Comparison of ENCODE assay signal across 7 cellular contexts in the genomic region with DNA sequence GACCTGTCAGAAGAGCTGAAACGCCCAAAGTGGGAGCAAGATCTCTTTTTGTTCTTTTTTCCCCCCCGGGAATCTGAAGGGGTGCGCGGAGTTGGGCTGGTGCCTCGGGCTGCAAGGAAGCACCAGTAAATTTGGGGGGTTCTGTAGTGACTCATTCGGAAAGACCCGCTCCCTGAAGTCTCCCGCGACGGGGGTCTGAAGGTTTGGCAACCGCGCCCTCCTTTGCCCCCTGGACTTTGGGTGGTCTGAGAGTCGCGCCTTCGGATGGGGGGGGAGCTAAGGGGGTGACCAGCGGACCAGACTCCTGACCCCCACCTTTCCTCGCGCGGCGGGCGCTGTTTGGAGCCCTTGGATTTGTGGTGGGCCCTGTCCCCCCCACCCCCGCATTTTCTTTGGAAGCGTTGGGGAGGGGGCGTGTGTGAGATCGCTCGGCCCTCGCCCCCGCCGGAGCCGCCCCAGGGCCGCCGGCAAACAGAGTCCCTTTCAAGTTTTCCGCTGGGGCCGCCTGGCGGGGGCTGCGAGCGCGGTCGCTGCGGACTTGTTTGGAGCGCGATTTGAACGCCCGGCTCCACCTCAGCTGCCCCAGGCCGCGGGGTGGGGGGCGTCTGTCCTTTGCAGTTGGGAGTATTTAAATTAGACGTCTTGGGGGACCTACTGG. TPM values are rescaled to one million over a fixed set of nuclear protein-coding genes. Genes with fewer than 3 reads are reported as not detected.
A peak's percentile ranks its signal among the peaks of the same experiment; 100 is the strongest.
DNase-seq lines count a peak whose midpoint lies in the region; ATAC-seq and TF ChIP-seq lines count a peak whose summit lies in the region.

No MANE protein-coding gene starts in this region.

- H3K27me3 Mint-ChIP-seq in GM23338 (ENCODE audit: insufficient read depth, low read depth, poor library complexity) (peaks cover 43% of the 10 kb centered on the region), nephron progenitor cell (ENCODE audit: low read depth, poor library complexity) (peaks cover 7% of the 10 kb centered on the region)

- H3K27ac ChIP-seq in GM23338 (ENCODE audit: low read depth) (peak overlapping the region; percentile 80; the same call in 1 of the 2 replicates), SU-DHL-6 (ENCODE audit: low read depth, low read length) (peak overlapping the region; percentile 93), esophagus (ENCODE audit: low read depth in 2 of 2, low read length in 1 of 2) (peak overlapping the region; percentile 76 to 86)

- no peak overlapping the region for H2AFZ ChIP-seq in GM23338
- H2AFZ ChIP-seq in SU-DHL-6 (ENCODE audit: low read depth, low read length, severe bottlenecking): no peak overlapping the region

- TF ChIP-seq CTCF in GM23338 (conservative IDR thresholded peaks at IDR 0.05; ENCODE audit: low read depth in 2 of 2) (peak; percentile 32 to 34; a peak in 3 of 4 replicates), SU-DHL-6 (IDR thresholded peaks at IDR 0.05; ENCODE audit: insufficient read depth, low read length, poor library complexity, severe bottlenecking) (peak; percentile 33), nephron progenitor cell (IDR thresholded peaks at IDR 0.05) (no peak)

- peak overlapping the region; percentile 83 for H3K9ac ChIP-seq in SU-DHL-6 (ENCODE audit: low read length)

- H3K9me3 ChIP-seq in SU-DHL-6 (ENCODE audit: insufficient read depth, low read length) (no peaks in the 10 kb centered on the region), esophagus (ENCODE audit: control insufficient read depth in 2 of 2, insufficient read depth in 1 of 2, low read depth in 1 of 2, low read length in 1 of 2) (no peaks in the 10 kb centered on the region)

- peaks cover 38% of the 10 kb centered on the region for H4K20me1 ChIP-seq in GM23338 (replicated peaks; ENCODE audit: insufficient read depth)
- H4K20me1 ChIP-seq in SU-DHL-6 (ENCODE audit: low read depth, low read length): peaks cover 5% of the 10 kb centered on the region; the same call in 1 of the 2 replicates

- 2% methylated on average over 46 to 48 of the region's 48 CpGs for WGBS in esophagus, 2 donors

- peaks cover 52% of the 10 kb centered on the region for H3K4me1 ChIP-seq in GM23338 (ENCODE audit: insufficient read depth)
- peaks cover 0 to 20% of the 10 kb centered on the region in 2 donors for H3K4me1 ChIP-seq in esophagus (ENCODE audit: control insufficient read depth in 2 of 2, insufficient read depth in 2 of 2, low read length in 1 of 2)

- H3K36me3 ChIP-seq in GM23338 (ENCODE audit: insufficient read depth) (no peaks in the 10 kb centered on the region), SU-DHL-6 (ENCODE audit: low read length) (no peaks in the 10 kb centered on the region), esophagus (ENCODE audit: control insufficient read depth in 2 of 2, insufficient read depth in 2 of 2, low read length in 1 of 2) (no peaks in the 10 kb centered on the region)

- peaks cover 58% of the 10 kb centered on the region for H3K4me1 Mint-ChIP-seq in GM23338
- H3K4me1 Mint-ChIP-seq in nephron progenitor cell: peaks cover 65% of the 10 kb centered on the region

- H3K4me3 Mint-ChIP-seq in GM23338: peak overlapping the region; percentile 99
- H3K4me3 Mint-ChIP-seq in nephron progenitor cell: peak overlapping the region; percentile 99

- peaks cover 9% of the 10 kb centered on the region; the same call in 2 of the 3 replicates for H3K36me3 Mint-ChIP-seq in GM23338 (ENCODE audit: low read depth)
- no peaks in the 10 kb centered on the region for H3K36me3 Mint-ChIP-seq in nephron progenitor cell (ENCODE audit: low read depth)

- peaks cover 5% of the 10 kb centered on the region; the same call in 1 of the 3 replicates for H3K9me3 Mint-ChIP-seq in GM23338
- H3K9me3 Mint-ChIP-seq in nephron progenitor cell: no peaks in the 10 kb centered on the region

- H3F3A ChIP-seq in GM23338 (replicated peaks; ENCODE audit: low read depth) (peaks cover 32% of the 10 kb centered on the region), SU-DHL-6 (ENCODE audit: insufficient read depth) (peaks cover 26% of the 10 kb centered on the region)

- DNase-seq in GM23338 (ENCODE audit: low spot score) (peak; percentile 73), nephron progenitor cell (peak; percentile 73), NCI-H187 (lab: John Stamatoyannopoulos, UW) (no peak)
- DNase-seq in activated CD4-positive, CD25-positive, alpha-beta regulatory T cell treated with anti-CD3 and anti-CD28 coated beads, Interleukin-2, amount 50 U/mL, for 72 hours: no peak

- H3K4me3 ChIP-seq in GM23338 (peak overlapping the region; percentile 96), SU-DHL-6 (ENCODE audit: insufficient read depth, low read length, poor library complexity, severe bottlenecking) (peak overlapping the region; percentile 75), esophagus (ENCODE audit: low read depth in 1 of 2, low read length in 2 of 2) (peak overlapping the region; percentile 65 to 74)

- H3K79me2 ChIP-seq in GM23338 (replicated peaks; ENCODE audit: insufficient read depth) (peaks cover 64% of the 10 kb centered on the region), SU-DHL-6 (ENCODE audit: insufficient read depth, low read length) (peaks cover 69% of the 10 kb centered on the region)

- H3K27me3 ChIP-seq in GM23338 (ENCODE audit: insufficient read depth) (peaks cover 32% of the 10 kb centered on the region), SU-DHL-6 (ENCODE audit: low read length) (no peaks in the 10 kb centered on the region), esophagus (ENCODE audit: control insufficient read depth in 1 of 2, insufficient read depth in 2 of 2, low read length in 2 of 2) (peaks cover 0 to 3% of the 10 kb centered on the region in 2 donors)

- H3K27ac Mint-ChIP-seq in GM23338 (peak overlapping the region; percentile 96), nephron progenitor cell (peak overlapping the region; percentile 99)

- H3K9me2 ChIP-seq in GM23338 (ENCODE audit: insufficient read depth) (no peaks in the 10 kb centered on the region), SU-DHL-6 (replicated peaks; ENCODE audit: insufficient read depth, low read length) (no peaks in the 10 kb centered on the region)

- ATAC-seq in GM23338: peak; percentile 2
- ATAC-seq in GM18907 (IDR thresholded peaks at IDR 0.05; ENCODE audit: unreplicated experiment): no peak

- H3K4me2 ChIP-seq in GM23338 (peak overlapping the region; percentile 98), SU-DHL-6 (ENCODE audit: low read depth, low read length, poor library complexity, severe bottlenecking) (peak overlapping the region; percentile 88)

TF ChIP-seq in GM23338, 12 proteins besides CTCF, POLR2A, EP300 and RAD21 (continues in another document):
- no peak for TF ChIP-seq ZNF462 (CRISPR knock-in tag; IDR thresholded peaks at IDR 0.05)

RNA-seq across cellular contexts. Expression of gene CXXC5, which starts 2.0 kb away (rescaled TPM):
- total RNA-seq in GM23338 (2014; rRNA removed; shearing (Covaris generic)): 97.9 and 111 TPM in 2 replicates
- polyA plus RNA-seq in GM23338 (2016; fragmentation: Nextera tagmentation; extraction: Ambion mirVana): 63.3 and 65.0 TPM in 2 replicates
- polyA plus RNA-seq in esophagus: 10 to 100 TPM; 21.9 to 27.8 TPM

Comparison
In these comparisons a context has a peak if more than half of its experiments do, and no peak if none do; other contexts are left out.
1. DNase-seq: peak in GM23338 (single experiment) and nephron progenitor cell (single experiment); none in NCI-H187 (0 of 2) and activated CD4-positive, CD25-positive, alpha-beta regulatory T cell treated with anti-CD3 and anti-CD28 coated beads, Interleukin-2, amount 50 U/mL, for 72 hours (single experiment).
2. Peak in every context shown above with its lines, with median percentiles within 50 percentile points of each other: H3K27ac ChIP-seq and H3K4me3 ChIP-seq.